ENCODE assay signal across 30 cellular contexts in the genomic region with DNA sequence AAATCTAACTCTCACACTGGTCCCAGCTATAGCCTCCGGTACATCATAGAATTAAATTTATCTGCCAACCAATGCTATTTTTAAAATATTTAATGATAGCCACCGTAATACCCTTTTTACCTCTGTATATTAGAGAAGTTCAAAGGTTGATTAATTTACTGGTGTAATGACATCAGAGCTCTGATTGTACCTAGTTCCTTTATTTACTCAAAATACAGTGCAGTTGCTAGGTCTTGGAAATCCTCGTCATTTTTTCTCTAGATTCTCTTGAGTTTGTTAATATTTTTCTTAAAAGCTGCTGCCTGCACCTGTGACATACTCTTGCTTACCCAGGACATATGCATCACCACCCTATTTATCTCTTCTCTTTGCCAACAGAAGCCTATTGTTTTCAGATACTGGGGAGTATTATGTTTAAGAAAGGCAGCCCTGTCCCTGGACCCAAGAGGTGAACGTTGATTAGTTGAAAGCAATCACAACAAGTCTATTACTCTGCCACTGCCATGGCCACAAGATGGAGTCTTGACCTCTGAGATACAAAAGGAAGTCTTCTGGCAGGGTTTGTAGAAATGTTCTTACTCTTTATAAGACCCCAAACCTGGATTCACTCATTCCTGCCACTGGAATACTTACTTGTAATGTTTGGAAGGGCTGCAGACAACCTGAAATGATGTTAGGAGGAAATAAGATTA. TPM values are rescaled to one million over a fixed set of nuclear protein-coding genes. Genes with fewer than 3 reads are reported as not detected.
DNase-seq lines count a peak whose midpoint lies in the region; ATAC-seq and TF ChIP-seq lines count a peak whose summit lies in the region.
"Had no signal": no experiment of that assay in that cellular context is flagged by ENCODE, and none has a peak within 500 bp of the region (broad histone marks: within the 10 kb centered on the region; RNA-seq: fewer than 3 reads in every experiment).

No MANE protein-coding gene starts in this region.

- peak; percentile 28 for TF ChIP-seq CTCF in OCI-LY3 (IDR thresholded peaks at IDR 0.05; ENCODE audit: low read depth, low read length)
- peak; percentile 60 for TF ChIP-seq CTCF in endodermal cell (conservative IDR thresholded peaks at IDR 0.05)
- peak; percentile 16 for TF ChIP-seq CTCF in retinal pigment epithelial cell (conservative IDR thresholded peaks at IDR 0.05; ENCODE audit: low read depth, low read length)

- no peak overlapping the region for H3K27ac Mint-ChIP-seq in endodermal cell
- H3K27ac Mint-ChIP-seq in stimulated activated naive B cell treated with anti-CD40 and anti-IgM and Interleukin-4, amounts not matched to agents 10 μg/mL and 1 μg/mL and 100 μg/mL, for 72 hours: no peak overlapping the region
- H3K27ac Mint-ChIP-seq: activated naive CD8-positive, alpha-beta T cell treated with anti-CD3 and anti-CD28 coated beads for 36 hours; activated T-helper 17 cell treated with anti-CD3 and anti-CD28 coated beads, Interleukin-2, amount 50 U/mL, for 72 hours; naive B cell; stimulated activated naive CD8-positive, alpha-beta T cell treated with anti-CD3 and anti-CD28 coated beads, Interleukin-15, amount 100 ng/mL, for 72 hours; T-helper 17 cell had no signal

- no peaks in the 10 kb centered on the region for H3K4me1 ChIP-seq in OCI-LY3 (ENCODE audit: low read length)
- H3K4me1 ChIP-seq in endodermal cell (ENCODE audit: control insufficient read depth, insufficient read depth, low read length): no peaks in the 10 kb centered on the region
- H3K4me1 ChIP-seq: BE2C, right atrium auricular region, SJCRH30, transverse colon had no signal

- no peaks in the 10 kb centered on the region for H3K9me3 Mint-ChIP-seq in endodermal cell
- H3K9me3 Mint-ChIP-seq in stimulated activated naive B cell treated with anti-CD40 and anti-IgM and Interleukin-4, amounts not matched to agents 10 μg/mL and 1 μg/mL and 100 μg/mL, for 72 hours: peaks cover 0 to 1% of the 10 kb centered on the region in 2 donors
- H3K9me3 Mint-ChIP-seq: activated naive CD8-positive, alpha-beta T cell treated with anti-CD3 and anti-CD28 coated beads for 36 hours; activated T-helper 17 cell treated with anti-CD3 and anti-CD28 coated beads, Interleukin-2, amount 50 U/mL, for 72 hours; naive B cell; stimulated activated naive CD8-positive, alpha-beta T cell treated with anti-CD3 and anti-CD28 coated beads, Interleukin-15, amount 100 ng/mL, for 72 hours had no signal

- H3K27me3 ChIP-seq in OCI-LY3 (ENCODE audit: low read depth, low read length) (no peaks in the 10 kb centered on the region), endodermal cell (ENCODE audit: control insufficient read depth, insufficient read depth, low read length, poor library complexity, severe bottlenecking) (no peaks in the 10 kb centered on the region)
- H3K27me3 ChIP-seq: right atrium auricular region, SJCRH30, transverse colon had no signal

- H2AFZ ChIP-seq in OCI-LY3 (ENCODE audit: low read depth, low read length): no peak overlapping the region

- H3K4me3 ChIP-seq in OCI-LY3 (ENCODE audit: low read length): no peak overlapping the region
- H3K4me3 ChIP-seq in endodermal cell (ENCODE audit: low read length): no peak overlapping the region
- no peak overlapping the region for H3K4me3 ChIP-seq in retinal pigment epithelial cell (ENCODE audit: low read length)
- H3K4me3 ChIP-seq: right atrium auricular region, SJCRH30, transverse colon had no signal

- H3K4me3 Mint-ChIP-seq in endodermal cell: no peak overlapping the region
- H3K4me3 Mint-ChIP-seq in stimulated activated naive B cell treated with anti-CD40 and anti-IgM and Interleukin-4, amounts not matched to agents 10 μg/mL and 1 μg/mL and 100 μg/mL, for 72 hours: no peak overlapping the region
- H3K4me3 Mint-ChIP-seq: activated naive CD8-positive, alpha-beta T cell treated with anti-CD3 and anti-CD28 coated beads for 36 hours; activated T-helper 17 cell treated with anti-CD3 and anti-CD28 coated beads, Interleukin-2, amount 50 U/mL, for 72 hours; naive B cell; stimulated activated naive CD8-positive, alpha-beta T cell treated with anti-CD3 and anti-CD28 coated beads, Interleukin-15, amount 100 ng/mL, for 72 hours; T-helper 17 cell had no signal

- H4K20me1 ChIP-seq in OCI-LY3 (ENCODE audit: insufficient read depth, low read length): no peaks in the 10 kb centered on the region

- no peaks in the 10 kb centered on the region for H3K9me3 ChIP-seq in OCI-LY3 (ENCODE audit: insufficient read depth, low read length)
- no peaks in the 10 kb centered on the region for H3K9me3 ChIP-seq in endodermal cell (ENCODE audit: control insufficient read depth, low read length)
- H3K9me3 ChIP-seq: BE2C, right atrium auricular region, SJCRH30, transverse colon had no signal

- H3K4me2 ChIP-seq in OCI-LY3 (ENCODE audit: low read length): no peak overlapping the region

- no peak overlapping the region for H3K27ac ChIP-seq in OCI-LY3 (ENCODE audit: low read length)
- H3K27ac ChIP-seq in endodermal cell (ENCODE audit: low read depth, low read length): no peak overlapping the region
- H3K27ac ChIP-seq: right atrium auricular region, SJCRH30, transverse colon had no signal

- no peaks in the 10 kb centered on the region for H3K4me1 Mint-ChIP-seq in endodermal cell
- H3K4me1 Mint-ChIP-seq in stimulated activated naive B cell treated with anti-CD40 and anti-IgM and Interleukin-4, amounts not matched to agents 10 μg/mL and 1 μg/mL and 100 μg/mL, for 72 hours: no peaks in the 10 kb centered on the region
- H3K4me1 Mint-ChIP-seq: activated naive CD8-positive, alpha-beta T cell treated with anti-CD3 and anti-CD28 coated beads for 36 hours; activated T-helper 17 cell treated with anti-CD3 and anti-CD28 coated beads, Interleukin-2, amount 50 U/mL, for 72 hours; naive B cell; stimulated activated naive CD8-positive, alpha-beta T cell treated with anti-CD3 and anti-CD28 coated beads, Interleukin-15, amount 100 ng/mL, for 72 hours; T-helper 17 cell had no signal

- H3K27me3 Mint-ChIP-seq in endodermal cell (ENCODE audit: insufficient read depth): no peaks in the 10 kb centered on the region
- peaks cover 37 to 40% of the 10 kb centered on the region in 2 donors for H3K27me3 Mint-ChIP-seq in stimulated activated naive B cell treated with anti-CD40 and anti-IgM and Interleukin-4, amounts not matched to agents 10 μg/mL and 1 μg/mL and 100 μg/mL, for 72 hours
- H3K27me3 Mint-ChIP-seq: activated naive CD8-positive, alpha-beta T cell treated with anti-CD3 and anti-CD28 coated beads for 36 hours; stimulated activated naive CD8-positive, alpha-beta T cell treated with anti-CD3 and anti-CD28 coated beads, Interleukin-15, amount 100 ng/mL, for 72 hours had no signal

- H3K9ac ChIP-seq in OCI-LY3 (ENCODE audit: low read length): no peak overlapping the region
- no peak overlapping the region for H3K9ac ChIP-seq in endodermal cell (ENCODE audit: extremely low read depth, low read length, poor library complexity, severe bottlenecking)

- ATAC-seq in stimulated activated naive B cell treated with anti-CD40 and anti-IgM and Interleukin-4, amounts not matched to agents 10 μg/mL and 1 μg/mL and 100 μg/mL, for 72 hours (replicated peaks): no peak
- no peak for ATAC-seq in GM21737 (IDR thresholded peaks at IDR 0.05; ENCODE audit: unreplicated experiment)
- ATAC-seq: activated T-helper 17 cell treated with anti-CD3 and anti-CD28 coated beads, Interleukin-2, amount 50 U/mL, for 72 hours; left colon; stimulated activated naive CD8-positive, alpha-beta T cell treated with anti-CD3 and anti-CD28 coated beads, Interleukin-15, amount 100 ng/mL, for 72 hours; T-helper 17 cell had no signal

- H3K36me3 Mint-ChIP-seq in endodermal cell (ENCODE audit: low read depth): no peaks in the 10 kb centered on the region
- no peaks in the 10 kb centered on the region for H3K36me3 Mint-ChIP-seq in stimulated activated naive B cell treated with anti-CD40 and anti-IgM and Interleukin-4, amounts not matched to agents 10 μg/mL and 1 μg/mL and 100 μg/mL, for 72 hours
- H3K36me3 Mint-ChIP-seq: activated naive CD8-positive, alpha-beta T cell treated with anti-CD3 and anti-CD28 coated beads for 36 hours had no signal

- H3K79me2 ChIP-seq in OCI-LY3 (ENCODE audit: low read length): no peaks in the 10 kb centered on the region

- H3K36me3 ChIP-seq in OCI-LY3 (replicated peaks; ENCODE audit: low read depth, low read length): no peaks in the 10 kb centered on the region
- H3K36me3 ChIP-seq in endodermal cell (ENCODE audit: control insufficient read depth, insufficient read depth, low read length): no peaks in the 10 kb centered on the region
- H3K36me3 ChIP-seq: BE2C, right atrium auricular region, SJCRH30, transverse colon had no signal

- DNase-seq in DMS53 (lab: John Stamatoyannopoulos, UW) (peak; percentile 12), DMS53 treated with DMSO at 0.1 percent for 48 hours (lab: John Stamatoyannopoulos, UW; ENCODE audit: unreplicated experiment) (no peak), endodermal cell (no peak), retinal pigment epithelial cell (ENCODE audit: low read depth) (no peak), putamen (ENCODE audit: low spot score) (no peak)
- no peak for DNase-seq in stimulated activated naive B cell treated with anti-CD40 and anti-IgM and Interleukin-4, amounts not matched to agents 10 μg/mL and 1 μg/mL and 100 μg/mL, for 72 hours
- DNase-seq: 8988T; activated CD4-positive, alpha-beta T cell treated with anti-CD3 and anti-CD28 coated beads, Interleukin-2, amount 50 U/mL, for 1 hour; activated naive CD8-positive, alpha-beta T cell treated with anti-CD3 and anti-CD28 coated beads for 36 hours; BE2C; cerebellar nuclear complex; effector CD8-positive, alpha-beta T cell; KG1; left colon; mesenchymal stem cell; MV-4-11; naive B cell; NCI-H187 treated with DMSO at 0.1 percent for 48 hours; NCI-H2227 treated with DMSO at 0.1 percent for 48 hours; nucleus accumbens; stimulated activated CD4-positive, alpha-beta T cell treated with anti-CD3 and anti-CD28 coated beads, Interleukin-12 subunit alpha, Interleukin-12 subunit beta, amount 100 ng/mL, for 4 hours; stimulated activated CD4-positive, alpha-beta T cell treated with anti-CD3 and anti-CD28 coated beads, Interleukin-4, amount 100 ng/mL, for 4 hours; stimulated activated naive CD8-positive, alpha-beta T cell treated with anti-CD3 and anti-CD28 coated beads, Interleukin-15, amount 100 ng/mL, for 72 hours; T-helper 17 cell; transverse colon had no signal

- whole genome bisulfite sequencing in endodermal cell (ENCODE audit: insufficient coverage in 1 of 2, insufficient read length in 1 of 2), 2 experiments: 81 to 100% methylated on average over 1 to 4 of the region's 4 CpGs

RNA-seq across cellular contexts. Expression of gene TMEM26, which starts 25.6 kb away (rescaled TPM):
- total RNA-seq in endodermal cell: under 1 TPM; 0.13 TPM
- 0.18 TPM for polyA plus RNA-seq in endodermal cell (2013, experiment 1 of 2)
- 0.08 TPM for polyA plus RNA-seq in endodermal cell (2013, experiment 2 of 2)
- total RNA-seq: activated naive CD8-positive, alpha-beta T cell treated with anti-CD3 and anti-CD28 coated beads for 36 hours; activated T-helper 17 cell treated with anti-CD3 and anti-CD28 coated beads, Interleukin-2, amount 50 U/mL, for 72 hours; SJCRH30; T-helper 17 cell had no signal
